ENCODE assay signal across 9 cellular contexts in the genomic region with DNA sequence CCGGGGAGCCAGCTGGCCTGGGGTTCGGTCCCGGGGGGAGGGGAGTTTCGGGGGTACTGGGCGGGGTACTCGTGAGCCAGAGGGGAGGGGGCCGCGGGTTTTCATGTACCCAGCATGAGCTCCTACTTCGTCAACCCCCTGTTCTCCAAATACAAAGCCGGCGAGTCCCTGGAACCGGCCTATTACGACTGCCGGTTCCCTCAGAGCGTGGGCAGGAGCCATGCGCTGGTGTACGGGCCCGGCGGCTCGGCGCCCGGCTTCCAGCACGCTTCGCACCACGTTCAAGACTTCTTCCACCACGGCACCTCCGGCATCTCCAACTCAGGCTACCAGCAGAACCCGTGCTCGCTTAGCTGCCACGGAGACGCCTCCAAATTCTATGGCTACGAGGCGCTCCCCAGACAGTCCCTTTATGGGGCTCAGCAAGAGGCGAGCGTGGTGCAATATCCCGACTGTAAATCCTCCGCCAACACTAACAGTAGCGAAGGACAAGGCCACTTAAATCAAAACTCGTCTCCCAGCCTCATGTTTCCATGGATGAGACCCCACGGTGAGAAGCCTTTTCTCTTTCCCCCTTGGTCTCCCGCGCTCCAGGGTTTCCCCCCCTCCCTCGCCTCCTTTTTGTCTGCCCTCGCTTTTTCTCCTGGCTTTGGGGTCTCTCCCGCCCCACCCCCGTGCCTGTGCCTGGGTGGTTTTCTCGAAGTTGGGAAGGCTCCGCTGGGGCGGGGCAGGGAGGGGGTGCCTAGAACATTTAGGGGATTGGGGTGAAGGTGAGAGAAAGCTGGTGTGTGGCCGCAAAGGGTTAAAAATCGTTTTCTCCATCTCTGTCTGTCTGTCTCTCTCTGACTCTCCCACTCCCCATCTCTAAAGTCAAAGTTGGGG. TPM values are rescaled to one million over a fixed set of nuclear protein-coding genes. Genes with fewer than 3 reads are reported as not detected.
DNase-seq lines count a peak whose midpoint lies in the region; FAIRE-seq and TF ChIP-seq lines count a peak whose summit lies in the region.
"Had no signal": no experiment of that assay in that cellular context is flagged by ENCODE, and none has a peak within 500 bp of the region (broad histone marks: within the 10 kb centered on the region; RNA-seq: fewer than 3 reads in every experiment).

No MANE protein-coding gene starts in this region.

- dilution Hi-C loops in endothelial cell of umbilical vein (cut with MboI; ENCODE audit: extremely low pct_ligation_motif_present, low sequenced_read_pairs), result no loop called here

- CTCF ChIA-PET in RWPE1 (lab: Yijun Ruan, JAX), result interaction anchor here (0.5 to 4.4 kb wide), 9 partner anchors 8 to 354 kb away, joined by 3 to 47 read pairs (median 5); no protein-coding TSS in a partner anchor
- CTCF ChIA-PET in endothelial cell of umbilical vein (lab: Charles Lee), result interaction anchor here (0.7 to 17.0 kb wide), 8 partner anchors 9 to 207 kb away, joined by 3 to 616 read pairs (median 4); partner anchors contain the start of genes HOXC10, HOXC9 and SMUG1
- CTCF ChIA-PET in GM10248 (lab: Yijun Ruan, JAX), result interaction anchor here (1.0 to 7.2 kb wide), 9 partner anchors 13 to 370 kb away, joined by 3 to 139 read pairs (median 61); partner anchors contain the start of genes HOXC10, HOXC5, HOXC6 and SMUG1

- H4K20me1 ChIP-seq in endothelial cell of umbilical vein (replicated peaks; ENCODE audit: control insufficient read depth, extremely low read depth, insufficient read depth, low read length), result no peaks in the 10 kb centered on the region

- H3K9me3 ChIP-seq in endothelial cell of umbilical vein (replicated peaks; ENCODE audit: control insufficient read depth, insufficient read depth, low read length), result no peaks in the 10 kb centered on the region
- H3K9me3 ChIP-seq in skeletal muscle tissue (ENCODE audit: control insufficient read depth in 3 of 3, low read length in 3 of 3), result no peaks in the 10 kb centered on the region
- H3K9me3 ChIP-seq: mucosa of descending colon, upper lobe of left lung had no signal

- H3K27ac ChIP-seq in RWPE1 (no peak overlapping the region), endothelial cell of umbilical vein (ENCODE audit: insufficient read depth, low read depth, low read length) (no peak overlapping the region), skeletal muscle tissue (ENCODE audit: low read depth, low read length) (peak overlapping the region; percentile 75)
- H3K27ac ChIP-seq: upper lobe of left lung had no signal

- DNase-seq in GM12892 (ENCODE audit: insufficient read length) (no peak), RWPE1 (ENCODE audit: low spot score) (peak; percentile 32), endothelial cell of umbilical vein (ENCODE audit: low read depth, low spot score) (no peak), NCI-H1417 treated with DMSO at 0.1 percent for 48 hours (lab: John Stamatoyannopoulos, UW) (no peak), GM10248 (ENCODE audit: extremely low spot score) (no peak)
- DNase-seq in activated CD4-positive, CD25-positive, alpha-beta regulatory T cell (lab: John Stamatoyannopoulos, UW), result no peak

- H3K79me2 ChIP-seq in endothelial cell of umbilical vein (ENCODE audit: control insufficient read depth, insufficient read depth, low read length), result no peaks in the 10 kb centered on the region

- no peaks in the 10 kb centered on the region for H3K4me1 ChIP-seq in endothelial cell of umbilical vein (ENCODE audit: control insufficient read depth, extremely low read depth, insufficient read depth, low read length)
- H3K4me1 ChIP-seq in skeletal muscle tissue (ENCODE audit: control insufficient read depth in 3 of 3, insufficient read depth in 3 of 3, low read length in 3 of 3), result peaks cover 57 to 64% (median 57%) of the 10 kb centered on the region in 3 donors

- no peaks in the 10 kb centered on the region for H3K9me1 ChIP-seq in endothelial cell of umbilical vein (replicated peaks; ENCODE audit: control insufficient read depth, extremely low read depth, insufficient read depth, low read length)

- BruUV-seq in endothelial cell of umbilical vein (replicated peaks; lab: Mats Ljungman, UMichigan), result no TSS peak

- no peak overlapping the region for H3K4me3 ChIP-seq in endothelial cell of umbilical vein (replicated peaks in 1 of 3; ENCODE audit: insufficient read depth in 1 of 3, low read depth in 1 of 3, low read length in 3 of 3)
- peak overlapping the region; percentile 68 to 78 (median 76) for H3K4me3 ChIP-seq in skeletal muscle tissue (ENCODE audit: low read length in 3 of 3)
- H3K4me3 ChIP-seq: mucosa of descending colon had no signal

- POLR2A ChIA-PET in RWPE1 (lab: Yijun Ruan, JAX; ENCODE audit: low non-redundant PET), result interaction anchor here (0.5 to 0.7 kb wide), 4 partner anchors 66 to 327 kb away, joined by 3 to 5 read pairs (median 4); no protein-coding TSS in a partner anchor
- POLR2A ChIA-PET in endothelial cell of umbilical vein (lab: Charles Lee), result interaction anchor here (0.7 kb wide), 1 partner anchor 191 kb away, joined by 3 read pairs; no protein-coding TSS in a partner anchor
- POLR2A ChIA-PET in GM10248 (lab: Yijun Ruan, JAX), result interaction anchor here (0.7 kb wide), 2 partner anchors 177 to 184 kb away, joined by 8 to 9 read pairs; no protein-coding TSS in a partner anchor

- TF ChIP-seq CTCF in RWPE1 (conservative IDR thresholded peaks at IDR 0.05; ENCODE audit: low read depth) (no peak), endothelial cell of umbilical vein (IDR thresholded peaks at IDR 0.05; ENCODE audit: extremely low read depth in 1 of 2, insufficient read depth in 1 of 2, low read depth in 1 of 2, low read length in 2 of 2) (no peak), GM10248 (IDR thresholded peaks at IDR 0.05; ENCODE audit: control extremely low read depth, extremely low read depth, low read depth, missing control alignments) (no peak)

- H3K36me3 ChIP-seq in endothelial cell of umbilical vein (ENCODE audit: control insufficient read depth in 2 of 2, extremely low read depth in 1 of 2, insufficient read depth in 2 of 2, low read length in 2 of 2), result no peaks in the 10 kb centered on the region
- no peaks in the 10 kb centered on the region for H3K36me3 ChIP-seq in skeletal muscle tissue (ENCODE audit: control insufficient read depth in 3 of 3, insufficient read depth in 3 of 3, low read length in 3 of 3)
- H3K36me3 ChIP-seq: upper lobe of left lung had no signal

- peaks cover 82 to 90% of the 10 kb centered on the region in 2 experiments for H3K27me3 ChIP-seq in endothelial cell of umbilical vein (ENCODE audit: control insufficient read depth in 2 of 2, insufficient read depth in 2 of 2, low read length in 2 of 2)
- H3K27me3 ChIP-seq in skeletal muscle tissue (ENCODE audit: control insufficient read depth in 3 of 3, insufficient read depth in 3 of 3, low read length in 3 of 3), result peaks cover 0 to 2% (median 0%) of the 10 kb centered on the region in 3 donors

- TF ChIP-seq POLR2A in GM12892 (IDR thresholded peaks at IDR 0.05; ENCODE audit: low read depth, low read length) (no peak), endothelial cell of umbilical vein (IDR thresholded peaks at IDR 0.05; ENCODE audit: low read depth, low read length) (no peak)

- intact Hi-C loops in endothelial cell of umbilical vein (cut with micrococcal nuclease), result loop anchor here (10.0 kb wide), 1 partner anchor 355 kb away; the partner anchor contains the start of gene GPR84

- H2AFZ ChIP-seq in endothelial cell of umbilical vein (ENCODE audit: low read depth, low read length), result no peak overlapping the region

- H3K9ac ChIP-seq in endothelial cell of umbilical vein (replicated peaks; ENCODE audit: extremely low read depth, insufficient read depth, low read length), result no peak overlapping the region
- peak overlapping the region; percentile 78 to 85 (median 85) for H3K9ac ChIP-seq in skeletal muscle tissue (ENCODE audit: low read depth in 1 of 3, low read length in 3 of 3)

- H3K4me2 ChIP-seq in endothelial cell of umbilical vein (ENCODE audit: insufficient read depth, low read length), result no peak overlapping the region

- peak; percentile 75 for FAIRE-seq in GM12892 (lab: Jason Lieb, UNC)
- FAIRE-seq in endothelial cell of umbilical vein (lab: Jason Lieb, UNC), result no peak

RNA-seq across cellular contexts. Expression of gene HOXC8, which starts 0.6 kb away (rescaled TPM):
- not detected for polyA plus RNA-seq in GM12892 (2012; ENCODE audit: missing spikeins)
- total RNA-seq in endothelial cell of umbilical vein (0.35 TPM in 1 of 2 replicates, not detected in the other), skeletal muscle tissue (0.52 TPM)
- polyA plus RNA-seq in endothelial cell of umbilical vein, result 0.03 and 0.19 TPM in 2 replicates
- polyA plus RNA-seq in endothelial cell of umbilical vein (2011; cell fraction: cytosol; rRNA removed), result 0.03 and 0.11 TPM in 2 replicates
- polyA plus RNA-seq in endothelial cell of umbilical vein (2011; cell fraction: nucleus; rRNA removed), result 0.11 and 0.14 TPM in 2 replicates
- polyA plus RNA-seq in endothelial cell of umbilical vein (2012), result 2.8 and 3.8 TPM in 2 replicates
- polyA minus RNA-seq in endothelial cell of umbilical vein, result 0.08 and 0.15 TPM in 2 replicates
- polyA minus RNA-seq in endothelial cell of umbilical vein (2011; cell fraction: cytosol; rRNA and poly(A)+ RNA removed), result not detected
- polyA minus RNA-seq in endothelial cell of umbilical vein (2011; cell fraction: nucleus; rRNA and poly(A)+ RNA removed), result not detected in 2 replicates
- total RNA-seq: mucosa of descending colon, upper lobe of left lung had no signal

RNA-seq across cellular contexts. Expression of gene HOXC9, which starts 9.5 kb away (rescaled TPM):
- not detected for polyA plus RNA-seq in GM12892 (2012; ENCODE audit: missing spikeins)
- total RNA-seq in endothelial cell of umbilical vein, result 0.21 and 0.40 TPM in 2 replicates
- 0.54 and 0.58 TPM in 2 replicates for polyA plus RNA-seq in endothelial cell of umbilical vein
- 0.32 and 0.35 TPM in 2 replicates for polyA plus RNA-seq in endothelial cell of umbilical vein (2011; cell fraction: cytosol; rRNA removed)
- 0.21 and 0.45 TPM in 2 replicates for polyA plus RNA-seq in endothelial cell of umbilical vein (2011; cell fraction: nucleus; rRNA removed)
- 6.3 and 11.9 TPM in 2 replicates for polyA plus RNA-seq in endothelial cell of umbilical vein (2012)
- not detected in 2 replicates for polyA minus RNA-seq in endothelial cell of umbilical vein
- polyA minus RNA-seq in endothelial cell of umbilical vein (2011; cell fraction: cytosol; rRNA and poly(A)+ RNA removed), result 3.2 TPM
- polyA minus RNA-seq in endothelial cell of umbilical vein (2011; cell fraction: nucleus; rRNA and poly(A)+ RNA removed), result not detected in 2 replicates
- total RNA-seq in skeletal muscle tissue, result 4.2 TPM
- total RNA-seq: mucosa of descending colon had no signal

RNA-seq across cellular contexts. Expression of gene HOXC6, which starts 18.8 kb away (rescaled TPM):
- polyA plus RNA-seq in GM12892 (2012; ENCODE audit: missing spikeins), result not detected
- total RNA-seq in endothelial cell of umbilical vein (0.51 and 0.58 TPM in 2 replicates), skeletal muscle tissue (2.6 TPM)
- 0.57 and 0.72 TPM in 2 replicates for polyA plus RNA-seq in endothelial cell of umbilical vein
- 0.45 TPM in 2 replicates for polyA plus RNA-seq in endothelial cell of umbilical vein (2011; cell fraction: cytosol; rRNA removed)
- 0.99 and 1.0 TPM in 2 replicates for polyA plus RNA-seq in endothelial cell of umbilical vein (2011; cell fraction: nucleus; rRNA removed)
- polyA plus RNA-seq in endothelial cell of umbilical vein (2012), result 5.4 and 9.5 TPM in 2 replicates
- polyA minus RNA-seq in endothelial cell of umbilical vein, result 0.40 and 0.97 TPM in 2 replicates
- 2.0 TPM for polyA minus RNA-seq in endothelial cell of umbilical vein (2011; cell fraction: cytosol; rRNA and poly(A)+ RNA removed)
- not detected in 2 replicates for polyA minus RNA-seq in endothelial cell of umbilical vein (2011; cell fraction: nucleus; rRNA and poly(A)+ RNA removed)

RNA-seq across cellular contexts. Expression of gene HOXC5, which starts 23.4 kb away (rescaled TPM):
- not detected for polyA plus RNA-seq in GM12892 (2012; ENCODE audit: missing spikeins)
- total RNA-seq in endothelial cell of umbilical vein, result not detected in 2 replicates
- not detected in 2 replicates for polyA plus RNA-seq in endothelial cell of umbilical vein
- not detected in 2 replicates for polyA plus RNA-seq in endothelial cell of umbilical vein (2011; cell fraction: cytosol; rRNA removed)
- 0.07 and 0.08 TPM in 2 replicates for polyA plus RNA-seq in endothelial cell of umbilical vein (2011; cell fraction: nucleus; rRNA removed)
- polyA plus RNA-seq in endothelial cell of umbilical vein (2012), result 0.13 and 0.38 TPM in 2 replicates
- polyA minus RNA-seq in endothelial cell of umbilical vein, result not detected in 2 replicates
- not detected for polyA minus RNA-seq in endothelial cell of umbilical vein (2011; cell fraction: cytosol; rRNA and poly(A)+ RNA removed)
- polyA minus RNA-seq in endothelial cell of umbilical vein (2011; cell fraction: nucleus; rRNA and poly(A)+ RNA removed), result not detected in 2 replicates
- 0.52 TPM for total RNA-seq in skeletal muscle tissue
- total RNA-seq: mucosa of descending colon had no signal

RNA-seq across cellular contexts. Expression of gene HOXC10, which starts 24.5 kb away (rescaled TPM):
- not detected for polyA plus RNA-seq in GM12892 (2012; ENCODE audit: missing spikeins)
- total RNA-seq in endothelial cell of umbilical vein (0.44 TPM in 1 of 2 replicates, not detected in the other), skeletal muscle tissue (3.7 TPM)
- polyA plus RNA-seq in endothelial cell of umbilical vein, result 0.18 TPM in 2 replicates
- 0.13 and 0.18 TPM in 2 replicates for polyA plus RNA-seq in endothelial cell of umbilical vein (2011; cell fraction: cytosol; rRNA removed)
- 0.08 TPM in 1 of 2 replicates, not detected in the other for polyA plus RNA-seq in endothelial cell of umbilical vein (2011; cell fraction: nucleus; rRNA removed)
- polyA plus RNA-seq in endothelial cell of umbilical vein (2012), result 5.7 and 6.5 TPM in 2 replicates
- not detected in 2 replicates for polyA minus RNA-seq in endothelial cell of umbilical vein
- 38.5 TPM for polyA minus RNA-seq in endothelial cell of umbilical vein (2011; cell fraction: cytosol; rRNA and poly(A)+ RNA removed)
- not detected in 2 replicates for polyA minus RNA-seq in endothelial cell of umbilical vein (2011; cell fraction: nucleus; rRNA and poly(A)+ RNA removed)
- total RNA-seq: mucosa of descending colon, upper lobe of left lung had no signal

Comparison
In these comparisons a context has a peak if more than half of its experiments do, and no peak if none do; other contexts are left out.
1. H3K4me3 ChIP-seq: peak in skeletal muscle tissue (3 of 3); none in endothelial cell of umbilical vein (0 of 3).